ENCODE assay signal across 11 cellular contexts in genomic region chr7:156608176-156608478, GRCh38. TPM values are rescaled to one million over a fixed set of nuclear protein-coding genes. Genes with fewer than 3 reads are reported as not detected.
DNase-seq lines count a peak whose midpoint lies in the region; ATAC-seq and TF ChIP-seq lines count a peak whose summit lies in the region.
"Had no signal": no experiment of that assay in that cellular context is flagged by ENCODE, and none has a peak within 500 bp of the region (broad histone marks: within the 10 kb centered on the region; RNA-seq: fewer than 3 reads in every experiment).

No MANE protein-coding gene starts in this region.

- H3K27me3 ChIP-seq in dorsolateral prefrontal cortex: peaks cover 0 to 13% (median 0%) of the 10 kb centered on the region in 45 donors

- H3K9me3 Mint-ChIP-seq in naive thymus-derived CD8-positive, alpha-beta T cell: no peaks in the 10 kb centered on the region

- peaks cover 20 to 30% (median 27%) of the 10 kb centered on the region in 4 donors for H3K4me1 Mint-ChIP-seq in naive thymus-derived CD8-positive, alpha-beta T cell

- TF ChIP-seq CTCF in dorsolateral prefrontal cortex (IDR thresholded peaks at IDR 0.05 in 54 of 56, conservative IDR thresholded peaks at IDR 0.05 in 2 of 56; ENCODE audit: low read depth in 1 of 56, partially characterized antibody in 56 of 56): no peak

- in situ Hi-C loops in ACHN (cut with HindIII; ENCODE audit: low pct_ligation_motif_present, low pct_unique_long_range_greater_than_20kb, low sequenced_read_pairs): no loop called here

- peaks cover 6 to 40% (median 23%) of the 10 kb centered on the region in 5 donors for H3K27me3 Mint-ChIP-seq in naive thymus-derived CD8-positive, alpha-beta T cell

- H3K36me3 Mint-ChIP-seq in naive thymus-derived CD8-positive, alpha-beta T cell: no peaks in the 10 kb centered on the region

- peak overlapping the region in 1 of 59 donors; percentile 1 for H3K27ac ChIP-seq in dorsolateral prefrontal cortex
- H3K27ac ChIP-seq: C4-2B had no signal

- POLR2A ChIA-PET in naive thymus-derived CD8-positive, alpha-beta T cell (lab: Charles Lee): interaction anchor here (0.5 kb wide), 1 partner anchor 1695 kb away, joined by 3 read pairs; no protein-coding TSS in a partner anchor

- peak overlapping the region; percentile 46 to 77 (median 64) for H3K4me3 Mint-ChIP-seq in naive thymus-derived CD8-positive, alpha-beta T cell

- H3K27ac Mint-ChIP-seq in naive thymus-derived CD8-positive, alpha-beta T cell: peak overlapping the region in 2 of 10 donors; percentile 25 to 71

- peak overlapping the region in 56 of 59 donors; percentile 10 to 68 (median 54) for H3K4me3 ChIP-seq in dorsolateral prefrontal cortex

- peak; percentile 47 for DNase-seq in left cardiac atrium
- DNase-seq in Right ventricle myocardium superior: no peak
- DNase-seq in dorsolateral prefrontal cortex: no peak
- DNase-seq in naive thymus-derived CD8-positive, alpha-beta T cell: no peak
- no peak for DNase-seq in GM03348 (ENCODE audit: low spot score)
- no peak for DNase-seq in cortex of kidney (lab: John Stamatoyannopoulos, UW)
- DNase-seq in ACHN: no peak
- DNase-seq: NCI-H1694; stimulated activated CD4-positive, alpha-beta T cell treated with anti-CD3 and anti-CD28 coated beads, Interleukin-4, amount 100 ng/mL, for 24 hours had no signal

- ATAC-seq in left cardiac atrium (peak; percentile 10 to 47), Right ventricle myocardium superior (ENCODE audit: poor library complexity) (no peak), HG03025 (IDR thresholded peaks at IDR 0.05; ENCODE audit: low FRiP score, unreplicated experiment) (no peak)
- no peak for ATAC-seq in naive thymus-derived CD8-positive, alpha-beta T cell

- intact Hi-C loops in left cardiac atrium (cut with DNase I): no loop called here
- intact Hi-C loops in Right ventricle myocardium superior (cut with DNase I): no loop called here
- intact Hi-C loops in dorsolateral prefrontal cortex (cut with DNase I): no loop called here

RNA-seq across cellular contexts. Expression of gene RNF32, which starts 32.4 kb away (rescaled TPM):
- total RNA-seq in left cardiac atrium: under 1 TPM; 0.56 to 0.76 TPM
- 0.38 TPM for total RNA-seq in Right ventricle myocardium superior
- total RNA-seq in dorsolateral prefrontal cortex: 1 to 10 TPM in 118 of 120 experiments, under 1 TPM in 2; 0.48 to 8.9 (median 2.9) TPM
- total RNA-seq in naive thymus-derived CD8-positive, alpha-beta T cell: under 1 TPM in 1 of 2 experiments, not detected in 1; 0.60 TPM
- polyA plus RNA-seq in naive thymus-derived CD8-positive, alpha-beta T cell: under 1 TPM; 0.21 to 0.34 (median 0.32) TPM

Comparison
In these comparisons a context has a peak if more than half of its experiments do, and no peak if none do; other contexts are left out.
1. ATAC-seq: peak in left cardiac atrium (2 of 2); none in Right ventricle myocardium superior (single experiment), naive thymus-derived CD8-positive, alpha-beta T cell (0 of 2) and HG03025 (single experiment).